In genomic region chr2:95267458-95268207, GRCh38 we compare ENCODE assay signal across 1 cellular context.
TF ChIP-seq lines count a peak whose summit lies in the region.

No MANE protein-coding gene starts in this region.

TF ChIP-seq in H1, 55 proteins besides CTCF, POLR2A, EP300 and RAD21:
- no peak for TF ChIP-seq EGR1 (IDR thresholded peaks at IDR 0.05; ENCODE audit: borderline replicate concordance, low read depth, low read length)
- no peak for TF ChIP-seq GTF2F1 (IDR thresholded peaks at IDR 0.05; ENCODE audit: borderline replicate concordance, low read depth, low read length)
- no peak for TF ChIP-seq GABPA (IDR thresholded peaks at IDR 0.05; ENCODE audit: borderline replicate concordance, insufficient read depth, low read length)
- no peak for TF ChIP-seq SRF (IDR thresholded peaks at IDR 0.05; ENCODE audit: low read depth, low read length)
- no peak for TF ChIP-seq BCL11A (IDR thresholded peaks at IDR 0.05; ENCODE audit: low read depth in 2 of 2, low read length in 2 of 2)
- TF ChIP-seq POLR2AphosphoS5 (IDR thresholded peaks at IDR 0.05; ENCODE audit: low read depth, low read length) = no peak
- TF ChIP-seq SP4 (IDR thresholded peaks at IDR 0.05; ENCODE audit: low read length) = no peak
- no peak for TF ChIP-seq SIN3A (conservative IDR thresholded peaks at IDR 0.05 in 1 of 2, IDR thresholded peaks at IDR 0.05 in 1 of 2; ENCODE audit: low read depth in 1 of 2, low read length in 2 of 2)
- no peak for TF ChIP-seq JUN (IDR thresholded peaks at IDR 0.05; ENCODE audit: low read depth, low read length)
- no peak for TF ChIP-seq BRCA1 (IDR thresholded peaks at IDR 0.05; ENCODE audit: low read depth, low read length)
- no peak for TF ChIP-seq CBX5 (IDR thresholded peaks at IDR 0.05; ENCODE audit: low read depth, low read length)
- no peak for TF ChIP-seq TAF1 (IDR thresholded peaks at IDR 0.05; ENCODE audit: low read depth, low read length)
- TF ChIP-seq NANOG (IDR thresholded peaks at IDR 0.05; ENCODE audit: insufficient read depth, low read depth, low read length, poor library complexity, severe bottlenecking) = no peak
- no peak for TF ChIP-seq HDAC6 (IDR thresholded peaks at IDR 0.05; ENCODE audit: low read depth, low read length)
- no peak for TF ChIP-seq ATF3 (IDR thresholded peaks at IDR 0.05; ENCODE audit: insufficient read depth, low read depth, low read length)
- no peak for TF ChIP-seq ASH2L (IDR thresholded peaks at IDR 0.05; ENCODE audit: low read length)
- TF ChIP-seq CHD2 (IDR thresholded peaks at IDR 0.05; ENCODE audit: low read length) = no peak
- TF ChIP-seq RNF2 (IDR thresholded peaks at IDR 0.05; ENCODE audit: borderline replicate concordance, low read depth, low read length, missing control alignments, poor library complexity, severe bottlenecking) = no peak
- TF ChIP-seq CTBP2 (IDR thresholded peaks at IDR 0.05; ENCODE audit: borderline replicate concordance, insufficient read depth, insufficient read length, low read length) = no peak
- no peak for TF ChIP-seq PHF8 (conservative IDR thresholded peaks at IDR 0.05; ENCODE audit: low read depth, low read length)
